8 cellular contexts compared by ENCODE assay signal in the genomic region with DNA sequence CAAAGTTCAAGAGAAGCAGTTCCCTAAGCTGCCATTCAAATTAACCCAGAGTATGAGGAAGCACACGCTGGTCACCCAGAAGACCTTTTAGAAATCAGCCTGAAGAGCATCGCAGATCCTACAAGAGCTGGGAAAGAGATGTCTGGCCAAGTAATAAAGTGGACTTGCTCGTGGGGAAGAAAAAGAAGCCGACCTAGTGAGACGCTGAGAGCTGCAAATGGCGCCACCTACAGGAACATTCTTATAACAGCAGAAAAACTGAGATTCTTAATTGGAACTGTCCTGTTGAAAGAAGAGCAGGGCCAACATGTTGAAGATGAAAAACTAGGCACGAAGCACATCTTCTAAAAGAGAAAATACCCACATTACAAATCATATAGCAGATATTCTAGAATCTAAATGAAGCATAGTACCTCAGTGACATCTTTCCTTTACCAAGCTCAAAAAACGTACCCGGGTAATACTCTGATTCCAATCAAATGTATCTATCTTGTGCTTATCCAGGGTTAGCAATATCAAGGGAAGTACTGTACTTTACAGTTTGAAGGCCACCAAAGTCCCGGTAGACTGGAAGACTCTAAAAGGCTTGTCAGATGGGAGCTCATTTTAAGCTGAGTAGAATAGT. TPM values are rescaled to one million over a fixed set of nuclear protein-coding genes. Genes with fewer than 3 reads are reported as not detected.
DNase-seq lines count a peak whose midpoint lies in the region; ATAC-seq and TF ChIP-seq lines count a peak whose summit lies in the region.

No MANE protein-coding gene starts in this region.

- no peaks in the 10 kb centered on the region for H3K9me3 ChIP-seq in psoas muscle

- WGBS in psoas muscle, 3 donors = 19 to 23% (median 20%) methylated on average over 10 of the region's 10 CpGs

- H3K27ac ChIP-seq in psoas muscle = no peak overlapping the region

- no peaks in the 10 kb centered on the region for H3K36me3 ChIP-seq in psoas muscle (ENCODE audit: insufficient read depth in 1 of 2, low read depth in 1 of 2)

- no peaks in the 10 kb centered on the region for H3K27me3 ChIP-seq in psoas muscle (ENCODE audit: insufficient read depth in 3 of 3, low read length in 2 of 3)

- no peak overlapping the region for H3K4me3 ChIP-seq in psoas muscle

- peaks cover 8% of the 10 kb centered on the region for H3K4me1 ChIP-seq in psoas muscle

- DNase-seq in activated gamma-delta T cell treated with Interleukin-2 at 50 U/mL for 16 hours (peak; percentile 57), activated gamma-delta T cell (lab: John Stamatoyannopoulos, UW) (no peak), MV-4-11 (lab: John Stamatoyannopoulos, UW) (peak; percentile 87), SHP77 treated with DMSO at 0.1 percent for 48 hours (lab: John Stamatoyannopoulos, UW) (peak; percentile 25), amniotic stem cell (lab: John Stamatoyannopoulos, UW) (peak; percentile 57), left cardiac atrium (peak; percentile 46), psoas muscle (peak; percentile 21 to 54)

- TF ChIP-seq CTCF in psoas muscle (IDR thresholded peaks at IDR 0.05) = peak; percentile 90

- ATAC-seq in left cardiac atrium (peak in 1 of 2 donors; percentile 11), psoas muscle (peak in 3 of 4 donors; percentile 17 to 60 (median 41)), GM19467 (IDR thresholded peaks at IDR 0.05; ENCODE audit: unreplicated experiment) (no peak)

- intact Hi-C loops in left cardiac atrium (cut with DNase I) = loop anchor here (5.0 to 10.0 kb wide), 2 partner anchors 58 to 601 kb away; no protein-coding TSS in a partner anchor
- intact Hi-C loops in psoas muscle (cut with DNase I) = loop anchor here (2.0 to 10.0 kb wide), 5 partner anchors 59 to 603 kb away; no protein-coding TSS in a partner anchor

RNA-seq across cellular contexts. Expression of a gene that starts 3.9 kb away (rescaled TPM):
- total RNA-seq in left cardiac atrium = 10 to 100 TPM; 20.9 to 27.8 TPM
- 10 to 100 TPM; 19.4 to 26.6 (median 24.3) TPM for total RNA-seq in psoas muscle
- polyA plus RNA-seq in psoas muscle = 10 to 100 TPM in 2 of 3 donors, 1 to 10 TPM in 1; 8.3 to 26.3 (median 12.2) TPM
